Comparison of ENCODE assay signal across 1 cellular context in the genomic region with DNA sequence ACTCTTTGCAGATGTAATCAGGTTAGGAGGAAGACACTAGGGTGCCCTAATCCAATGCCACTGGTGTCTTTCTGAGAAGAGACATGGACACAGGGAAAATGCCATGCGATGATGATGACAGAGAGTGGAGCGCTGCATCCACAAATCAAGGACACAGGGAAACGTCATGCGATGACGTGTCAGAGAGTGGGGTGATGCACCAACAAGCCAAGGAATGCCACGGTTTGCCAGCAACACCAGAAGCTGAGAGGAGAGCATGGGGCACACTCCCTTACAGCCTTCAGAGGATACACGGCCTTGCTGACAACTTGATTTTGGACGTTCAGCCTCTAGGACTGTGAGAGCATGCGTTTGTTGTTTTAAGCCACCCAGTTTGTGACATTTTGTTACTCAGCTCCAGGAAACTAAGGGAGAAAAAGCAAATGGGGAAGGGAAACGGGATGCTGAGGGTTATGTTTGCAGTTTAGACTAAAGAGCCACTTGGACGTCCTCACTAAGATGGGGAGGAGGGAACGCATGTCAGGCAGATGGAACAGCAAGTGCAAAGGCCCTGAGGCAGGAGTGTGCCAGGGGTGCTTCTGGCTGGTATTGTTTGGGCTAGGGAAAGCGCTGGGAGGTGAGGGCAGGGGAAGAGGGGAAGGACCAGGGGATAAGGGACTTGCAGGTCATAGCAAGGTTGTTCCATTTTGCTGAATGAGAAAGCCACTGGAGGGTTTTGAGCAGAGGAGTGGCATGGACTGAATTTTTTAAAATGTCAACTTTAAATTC.
TF ChIP-seq lines count a peak whose summit lies in the region.

No MANE protein-coding gene starts in this region.

TF ChIP-seq in HepG2, 621 proteins besides CTCF, POLR2A, EP300 and RAD21:
- TF ChIP-seq ZNF678 (CRISPR knock-in tag; IDR thresholded peaks at IDR 0.05) (no peak), RNF219 (CRISPR knock-in tag; IDR thresholded peaks at IDR 0.05) (no peak), CREB1 (IDR thresholded peaks at IDR 0.05) (peak; percentile 81), CREB1 (CRISPR knock-in tag; IDR thresholded peaks at IDR 0.05) (no peak), HNRNPLL (IDR thresholded peaks at IDR 0.05; ENCODE audit: low read depth, low read length, poor library complexity, severe bottlenecking) (no peak), FOXA1 (IDR thresholded peaks at IDR 0.05) (no peak), FOXA1 (CRISPR knock-in tag; IDR thresholded peaks at IDR 0.05) (no peak), ZNF775 (CRISPR knock-in tag; IDR thresholded peaks at IDR 0.05; ENCODE audit: borderline replicate concordance) (no peak)
